1 cellular context compared by ENCODE assay signal in the genomic region with DNA sequence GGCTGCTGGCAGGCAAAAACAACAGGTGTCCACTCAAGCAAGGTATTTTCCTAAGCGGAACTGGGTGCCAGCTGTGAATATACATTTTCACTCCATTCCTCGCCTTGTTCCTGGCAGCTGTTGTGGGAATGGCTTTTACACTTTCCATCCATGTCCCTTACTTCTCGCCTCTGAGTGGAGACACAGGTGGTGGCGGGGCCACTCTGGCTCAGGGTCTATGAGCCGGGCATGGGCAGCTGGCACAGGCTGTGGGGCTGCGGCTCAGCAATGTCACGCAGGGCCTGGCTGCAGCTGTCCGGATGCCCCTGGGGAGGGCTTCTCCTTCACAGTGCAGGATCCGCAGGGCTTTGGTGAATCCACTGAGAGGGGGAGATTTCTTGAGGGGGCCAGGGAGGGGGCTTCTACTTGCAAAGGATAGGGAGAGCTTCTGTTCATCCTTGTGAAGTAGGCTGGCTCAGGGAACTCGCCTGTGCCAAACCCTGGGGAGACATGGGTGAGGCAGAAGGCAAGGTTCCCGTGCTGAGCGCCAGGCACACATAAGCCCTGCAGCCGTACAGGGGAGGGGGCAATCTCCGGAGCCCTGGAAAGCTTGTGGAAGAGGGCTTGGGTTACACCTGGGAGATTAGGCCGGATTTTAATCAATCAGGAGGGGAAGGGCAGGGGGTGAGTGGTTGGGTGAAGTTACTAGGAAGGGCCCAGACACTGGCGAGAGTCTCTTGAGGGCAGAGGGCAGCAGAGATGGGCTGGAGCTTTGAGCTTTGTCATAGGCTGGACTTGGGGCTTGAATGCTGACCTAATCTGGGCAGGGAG.
TF ChIP-seq lines count a peak whose summit lies in the region.

No MANE protein-coding gene starts in this region.

TF ChIP-seq in K562, 482 proteins besides CTCF, POLR2A, EP300 and RAD21:
- TF ChIP-seq SOX6 (IDR thresholded peaks at IDR 0.05) = no peak
- peak; percentile 35; the same call in 1 of the 2 replicates for TF ChIP-seq POLR2G (IDR thresholded peaks at IDR 0.05; ENCODE audit: low read depth, low read length)
- TF ChIP-seq JUN (IDR thresholded peaks at IDR 0.05; ENCODE audit: borderline replicate concordance, low read depth, low read length) = no peak
- no peak for TF ChIP-seq JUN (CRISPR knock-in tag; IDR thresholded peaks at IDR 0.05; ENCODE audit: borderline replicate concordance)
- TF ChIP-seq MYNN (IDR thresholded peaks at IDR 0.05) = no peak
- TF ChIP-seq MYNN (CRISPR knock-in tag; IDR thresholded peaks at IDR 0.05) = no peak
- TF ChIP-seq SRSF1 (IDR thresholded peaks at IDR 0.05; ENCODE audit: low read depth, low read length) = no peak
- TF ChIP-seq ZC3H4 (CRISPR knock-in tag; IDR thresholded peaks at IDR 0.05; ENCODE audit: borderline replicate concordance) = no peak
- TF ChIP-seq FOSL1 (tag; conservative IDR thresholded peaks at IDR 0.05) = no peak
- TF ChIP-seq ZNF184 (CRISPR knock-in tag; IDR thresholded peaks at IDR 0.05) = no peak
- no peak for TF ChIP-seq ZNF561 (CRISPR knock-in tag; conservative IDR thresholded peaks at IDR 0.05)
